Comparison of ENCODE assay signal across 8 cellular contexts in the genomic region with DNA sequence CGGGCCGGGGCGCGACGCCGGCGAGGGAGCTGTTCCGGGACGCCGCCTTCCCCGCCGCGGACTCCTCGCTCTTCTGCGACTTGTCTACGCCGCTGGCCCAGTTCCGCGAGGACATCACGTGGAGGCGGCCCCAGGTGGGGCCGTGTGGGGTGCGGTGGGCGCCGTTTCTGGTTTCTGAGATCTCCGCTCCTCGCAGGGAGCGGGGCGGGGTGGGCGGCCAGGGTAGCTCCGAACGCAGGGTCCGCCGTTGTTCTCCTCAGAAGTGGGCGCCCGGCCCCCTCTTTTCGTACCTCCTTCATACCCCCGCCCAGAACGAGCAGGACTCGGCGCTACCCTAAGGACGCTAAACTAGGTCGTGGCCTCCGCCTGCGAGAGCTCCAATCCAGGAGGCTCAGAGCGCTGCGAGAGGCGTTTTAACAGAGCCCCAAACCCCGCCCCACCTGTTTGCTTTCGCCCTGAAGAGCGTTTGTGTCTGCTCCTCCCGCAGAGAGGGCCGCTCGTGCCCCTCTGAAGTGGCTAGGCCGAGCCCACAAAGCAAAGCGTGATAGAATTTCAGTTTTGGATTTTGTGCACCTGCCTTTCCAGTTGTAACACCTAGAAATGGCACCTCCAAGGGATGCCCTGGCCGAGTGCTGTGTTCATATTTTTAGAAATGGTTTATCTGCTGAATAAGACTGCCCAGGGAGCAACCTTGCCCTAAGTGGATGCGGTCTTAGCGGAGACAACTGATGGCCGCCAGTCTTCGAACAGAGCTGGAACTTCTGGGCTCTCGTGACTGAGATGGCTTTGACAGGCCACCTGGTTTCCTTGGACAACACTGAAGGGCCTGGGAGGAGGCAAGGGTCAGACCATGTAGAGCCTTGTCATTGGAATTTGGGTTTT. TPM values are rescaled to one million over a fixed set of nuclear protein-coding genes. Genes with fewer than 3 reads are reported as not detected.
A peak's percentile ranks its signal among the peaks of the same experiment; 100 is the strongest.
DNase-seq lines count a peak whose midpoint lies in the region; ATAC-seq and TF ChIP-seq lines count a peak whose summit lies in the region.

No MANE protein-coding gene starts in this region.

- TF ChIP-seq POLR2A in vagina (IDR thresholded peaks at IDR 0.05): no peak

- H3K9me3 ChIP-seq in vagina: no peaks in the 10 kb centered on the region

- H3K9me3 Mint-ChIP-seq in GM23338: no peaks in the 10 kb centered on the region
- no peaks in the 10 kb centered on the region for H3K9me3 Mint-ChIP-seq in activated CD4-positive, alpha-beta memory T cell treated with anti-CD3 and anti-CD28 coated beads, Interleukin-2, amount 10 ng/mL, durations not matched to agents 7 days and 5 days
- no peaks in the 10 kb centered on the region for H3K9me3 Mint-ChIP-seq in endothelial cell (ENCODE audit: unreplicated experiment)
- no peaks in the 10 kb centered on the region for H3K9me3 Mint-ChIP-seq in natural killer cell

- TF ChIP-seq CTCF in GM23338 (conservative IDR thresholded peaks at IDR 0.05; ENCODE audit: low read depth in 2 of 2): no peak
- TF ChIP-seq CTCF in endothelial cell (IDR thresholded peaks at IDR 0.05; ENCODE audit: unreplicated experiment): no peak
- TF ChIP-seq CTCF in natural killer cell (IDR thresholded peaks at IDR 0.05): no peak
- no peak for TF ChIP-seq CTCF in vagina (IDR thresholded peaks at IDR 0.05)

- intact Hi-C loops in natural killer cell (cut with micrococcal nuclease): loop anchor here (1.0 kb wide), 3 partner anchors 21 to 38 kb away; a partner anchor contains a TSS
- intact Hi-C loops in vagina (cut with DNase I): no loop called here

- H2AFZ ChIP-seq in GM23338: peak overlapping the region; percentile 66; the same call in 1 of the 2 replicates

- H3K4me1 Mint-ChIP-seq in GM23338 (peaks cover 36% of the 10 kb centered on the region), endothelial cell (ENCODE audit: unreplicated experiment) (peaks cover 26% of the 10 kb centered on the region), natural killer cell (peaks cover 38 to 51% of the 10 kb centered on the region in 2 donors)
- H3K4me1 Mint-ChIP-seq in activated CD4-positive, alpha-beta memory T cell treated with anti-CD3 and anti-CD28 coated beads, Interleukin-2, amount 10 ng/mL, durations not matched to agents 7 days and 5 days: peaks cover 54% of the 10 kb centered on the region

- DNase-seq in DMS 273 (lab: John Stamatoyannopoulos, UW; ENCODE audit: unreplicated experiment) (peak; percentile 82), GM23338 (ENCODE audit: low spot score) (peak; percentile 77), NCI-H2107 treated with DMSO at 0.1 percent for 48 hours (lab: John Stamatoyannopoulos, UW; ENCODE audit: unreplicated experiment) (peak; percentile 30), endothelial cell (ENCODE audit: low spot score) (no peak), natural killer cell (peak; percentile 35), vagina (ENCODE audit: extremely low spot score in 2 of 2) (no peak), anterior cingulate cortex (lab: John Stamatoyannopoulos, UW) (no peak)
- peak; percentile 69 for DNase-seq in activated CD4-positive, alpha-beta memory T cell treated with anti-CD3 and anti-CD28 coated beads, Interleukin-2, amount 10 ng/mL, durations not matched to agents 7 days and 5 days

- H3K4me3 ChIP-seq in GM23338: peak overlapping the region; percentile 94
- peak overlapping the region; percentile 77 to 96 for H3K4me3 ChIP-seq in vagina

- peak; percentile 41 for ATAC-seq in GM23338
- peak; percentile 21 to 53 (median 31) for ATAC-seq in natural killer cell

- H3K27ac ChIP-seq in GM23338 (ENCODE audit: low read depth): no peak overlapping the region
- H3K27ac ChIP-seq in vagina: peak overlapping the region; percentile 90

- peaks cover 83% of the 10 kb centered on the region for H3K79me2 ChIP-seq in GM23338 (replicated peaks; ENCODE audit: insufficient read depth)

- POLR2A ChIA-PET in activated CD4-positive, alpha-beta memory T cell treated with anti-CD3 and anti-CD28 coated beads, Interleukin-2, amount 10 ng/mL, durations not matched to agents 7 days and 5 days (lab: Charles Lee): interaction anchor here (0.9 to 6.6 kb wide), 17 partner anchors 11 to 1051 kb away, joined by 3 to 127 read pairs (median 5); a partner anchor contains a TSS

- peaks cover 26% of the 10 kb centered on the region for H4K20me1 ChIP-seq in GM23338 (replicated peaks; ENCODE audit: insufficient read depth)

- H3K27ac Mint-ChIP-seq in GM23338 (0 out of 2 replicates have a peak overlapping the region, but pooled peaks have one; percentile 31), endothelial cell (ENCODE audit: unreplicated experiment) (peak overlapping the region; percentile 48), natural killer cell (peak overlapping the region; percentile 89 to 91)
- peak overlapping the region; percentile 89 for H3K27ac Mint-ChIP-seq in activated CD4-positive, alpha-beta memory T cell treated with anti-CD3 and anti-CD28 coated beads, Interleukin-2, amount 10 ng/mL, durations not matched to agents 7 days and 5 days

- no peaks in the 10 kb centered on the region for H3K9me2 ChIP-seq in GM23338 (ENCODE audit: insufficient read depth)

- peaks cover 19% of the 10 kb centered on the region for H3K27me3 Mint-ChIP-seq in GM23338 (ENCODE audit: insufficient read depth, low read depth, poor library complexity)
- no peaks in the 10 kb centered on the region for H3K27me3 Mint-ChIP-seq in activated CD4-positive, alpha-beta memory T cell treated with anti-CD3 and anti-CD28 coated beads, Interleukin-2, amount 10 ng/mL, durations not matched to agents 7 days and 5 days
- H3K27me3 Mint-ChIP-seq in endothelial cell (ENCODE audit: unreplicated experiment): peaks cover 12% of the 10 kb centered on the region
- H3K27me3 Mint-ChIP-seq in natural killer cell (ENCODE audit: low read depth in 2 of 2): no peaks in the 10 kb centered on the region

- H3K36me3 Mint-ChIP-seq in GM23338 (ENCODE audit: low read depth): peaks cover 6% of the 10 kb centered on the region; the same call in 2 of the 3 replicates
- peaks cover 23% of the 10 kb centered on the region for H3K36me3 Mint-ChIP-seq in activated CD4-positive, alpha-beta memory T cell treated with anti-CD3 and anti-CD28 coated beads, Interleukin-2, amount 10 ng/mL, durations not matched to agents 7 days and 5 days (ENCODE audit: low read depth)
- H3K36me3 Mint-ChIP-seq in endothelial cell (ENCODE audit: low read depth, unreplicated experiment): peaks cover 33% of the 10 kb centered on the region
- no peaks in the 10 kb centered on the region for H3K36me3 Mint-ChIP-seq in natural killer cell

- H3K4me2 ChIP-seq in GM23338: peak overlapping the region; percentile 97

- CTCF ChIA-PET in activated CD4-positive, alpha-beta memory T cell treated with anti-CD3 and anti-CD28 coated beads, Interleukin-2, amount 10 ng/mL, durations not matched to agents 7 days and 5 days (lab: Charles Lee): interaction anchor here (0.5 to 7.0 kb wide), 16 partner anchors 7 to 253 kb away, joined by 3 to 98 read pairs (median 6); a partner anchor contains a TSS

- no peaks in the 10 kb centered on the region for H3K27me3 ChIP-seq in GM23338 (ENCODE audit: insufficient read depth)
- H3K27me3 ChIP-seq in vagina: no peaks in the 10 kb centered on the region

- H3K36me3 ChIP-seq in GM23338 (ENCODE audit: insufficient read depth) (no peaks in the 10 kb centered on the region), vagina (peaks cover 0 to 21% of the 10 kb centered on the region in 2 donors)

- no peaks in the 10 kb centered on the region for H3F3A ChIP-seq in GM23338 (replicated peaks; ENCODE audit: low read depth)

- H3K4me1 ChIP-seq in GM23338 (ENCODE audit: insufficient read depth) (peaks cover 20% of the 10 kb centered on the region), vagina (peaks cover 43% of the 10 kb centered on the region)

- peak overlapping the region; percentile 96 for H3K4me3 Mint-ChIP-seq in GM23338
- peak overlapping the region; percentile 91 for H3K4me3 Mint-ChIP-seq in activated CD4-positive, alpha-beta memory T cell treated with anti-CD3 and anti-CD28 coated beads, Interleukin-2, amount 10 ng/mL, durations not matched to agents 7 days and 5 days
- H3K4me3 Mint-ChIP-seq in endothelial cell (ENCODE audit: unreplicated experiment): peak overlapping the region; percentile 84
- peak overlapping the region; percentile 93 for H3K4me3 Mint-ChIP-seq in natural killer cell

RNA-seq across cellular contexts. Expression of a gene that starts 0.6 kb away (rescaled TPM):
- total RNA-seq in GM23338 (2014; rRNA removed; shearing (Covaris generic)): 47.0 and 59.8 TPM in 2 replicates
- 30.2 and 31.7 TPM in 2 replicates for polyA plus RNA-seq in GM23338 (2016; fragmentation: Nextera tagmentation; extraction: Ambion mirVana)
- 10 to 100 TPM; 52.3 to 53.1 TPM for total RNA-seq in activated CD4-positive, alpha-beta memory T cell treated with anti-CD3 and anti-CD28 coated beads, Interleukin-2, amount 10 ng/mL, durations not matched to agents 7 days and 5 days
- total RNA-seq in endothelial cell (ENCODE audit: unreplicated experiment): 47.8 TPM
- 10 to 100 TPM; 69.3 to 95.1 (median 91.0) TPM for total RNA-seq in natural killer cell
- 14.2 TPM for total RNA-seq in vagina

RNA-seq across cellular contexts. Expression of a gene that starts 18.9 kb away (rescaled TPM):
- 21.0 and 28.4 TPM in 2 replicates for total RNA-seq in GM23338 (2014; rRNA removed; shearing (Covaris generic))
- 5.5 and 6.0 TPM in 2 replicates for polyA plus RNA-seq in GM23338 (2016; fragmentation: Nextera tagmentation; extraction: Ambion mirVana)
- total RNA-seq in activated CD4-positive, alpha-beta memory T cell treated with anti-CD3 and anti-CD28 coated beads, Interleukin-2, amount 10 ng/mL, durations not matched to agents 7 days and 5 days: 100 to 1,000 TPM; 135 to 144 TPM
- total RNA-seq in endothelial cell (ENCODE audit: unreplicated experiment): 29.2 TPM
- total RNA-seq in natural killer cell: 100 to 1,000 TPM; 145 to 167 (median 164) TPM
- total RNA-seq in vagina: 65.1 TPM

RNA-seq across cellular contexts. Expression of a gene that starts 27.0 kb away (rescaled TPM):
- total RNA-seq in GM23338 (2014; rRNA removed; shearing (Covaris generic)): 1.0 and 2.7 TPM in 2 replicates
- polyA plus RNA-seq in GM23338 (2016; fragmentation: Nextera tagmentation; extraction: Ambion mirVana): 4.3 and 4.8 TPM in 2 replicates
- total RNA-seq in activated CD4-positive, alpha-beta memory T cell treated with anti-CD3 and anti-CD28 coated beads, Interleukin-2, amount 10 ng/mL, durations not matched to agents 7 days and 5 days: 1 to 10 TPM; 7.9 to 9.3 TPM
- total RNA-seq in endothelial cell (ENCODE audit: unreplicated experiment) (1.5 TPM), natural killer cell (10 to 100 TPM; 13.5 to 25.2 (median 18.5) TPM), vagina (5.9 TPM)

RNA-seq across cellular contexts. Expression of a gene that starts 29.4 kb away (rescaled TPM):
- total RNA-seq in GM23338 (2014; rRNA removed; shearing (Covaris generic)): 8.9 and 9.0 TPM in 2 replicates
- 2.3 TPM in 2 replicates for polyA plus RNA-seq in GM23338 (2016; fragmentation: Nextera tagmentation; extraction: Ambion mirVana)
- total RNA-seq in activated CD4-positive, alpha-beta memory T cell treated with anti-CD3 and anti-CD28 coated beads, Interleukin-2, amount 10 ng/mL, durations not matched to agents 7 days and 5 days: 10 to 100 TPM; 28.2 to 31.5 TPM
- total RNA-seq in endothelial cell (ENCODE audit: unreplicated experiment): 5.6 TPM
- total RNA-seq in natural killer cell: 10 to 100 TPM; 43.8 to 51.5 (median 46.6) TPM
- 20.6 TPM for total RNA-seq in vagina

RNA-seq across cellular contexts. Expression of a gene that starts 38.1 kb away (rescaled TPM):
- total RNA-seq in GM23338 (2014; rRNA removed; shearing (Covaris generic)): 0.39 TPM in 1 of 2 replicates, not detected in the other
- 0.21 TPM in 1 of 2 replicates, not detected in the other for polyA plus RNA-seq in GM23338 (2016; fragmentation: Nextera tagmentation; extraction: Ambion mirVana)
- 1 to 10 TPM; 5.2 to 5.7 TPM for total RNA-seq in activated CD4-positive, alpha-beta memory T cell treated with anti-CD3 and anti-CD28 coated beads, Interleukin-2, amount 10 ng/mL, durations not matched to agents 7 days and 5 days
- total RNA-seq in endothelial cell (ENCODE audit: unreplicated experiment) (0.77 TPM), natural killer cell (10 to 100 TPM; 10.6 to 19.7 (median 15.7) TPM), vagina (3.9 TPM)

Comparison
In these comparisons a context has a peak if more than half of its experiments do, and no peak if none do; other contexts are left out.
1. DNase-seq: peak in DMS 273 (single experiment), GM23338 (single experiment), NCI-H2107 treated with DMSO at 0.1 percent for 48 hours (single experiment), activated CD4-positive, alpha-beta memory T cell treated with anti-CD3 and anti-CD28 coated beads, Interleukin-2, amount 10 ng/mL, durations not matched to agents 7 days and 5 days (single experiment) and natural killer cell (single experiment); none in endothelial cell (single experiment), vagina (0 of 2) and anterior cingulate cortex (0 of 58).
2. H3K27ac Mint-ChIP-seq: peak in every context shown above with its lines; median percentile 90 in natural killer cell; 89 in activated CD4-positive, alpha-beta memory T cell treated with anti-CD3 and anti-CD28 coated beads, Interleukin-2, amount 10 ng/mL, durations not matched to agents 7 days and 5 days; 48 in endothelial cell; 31 in GM23338.
3. Peak in every context shown above with its lines, with median percentiles within 50 percentile points of each other: H3K4me3 Mint-ChIP-seq.